Comparison of ENCODE assay signal across 9 cellular contexts in the genomic region with DNA sequence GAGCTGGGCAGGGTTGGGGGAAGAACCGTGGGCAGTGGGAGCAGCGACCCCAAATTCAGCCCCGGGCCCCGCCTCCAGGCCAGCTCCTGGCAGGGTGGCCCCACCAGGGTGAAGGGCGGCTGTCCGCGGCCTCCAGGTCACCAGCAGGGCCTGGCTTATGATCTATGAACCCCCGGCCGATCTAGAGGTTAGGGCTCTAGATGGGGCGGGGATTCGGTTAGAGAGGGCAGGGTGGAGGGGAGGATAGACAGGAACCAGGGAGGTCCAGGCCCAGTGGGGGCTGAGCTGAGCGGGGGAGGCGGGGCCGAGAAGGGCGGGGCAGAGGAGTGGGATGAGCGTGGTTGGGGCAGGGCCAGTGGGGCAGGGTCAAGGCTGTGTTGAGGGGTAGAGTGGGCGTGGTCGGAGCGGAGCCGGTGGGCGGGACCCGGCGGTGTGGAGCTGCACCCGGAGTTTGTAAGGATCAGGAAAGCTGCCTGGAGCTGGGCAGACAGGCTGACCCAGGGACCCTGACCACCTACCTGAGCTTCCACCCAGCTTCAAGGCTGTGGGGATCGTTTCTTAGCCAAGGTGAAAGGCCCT. TPM values are rescaled to one million over a fixed set of nuclear protein-coding genes. Genes with fewer than 3 reads are reported as not detected.
DNase-seq lines count a peak whose midpoint lies in the region; ATAC-seq and TF ChIP-seq lines count a peak whose summit lies in the region.
"Had no signal": no experiment of that assay in that cellular context is flagged by ENCODE, and none has a peak within 500 bp of the region (broad histone marks: within the 10 kb centered on the region; RNA-seq: fewer than 3 reads in every experiment).

No MANE protein-coding gene starts in this region.

- H3K4me3 ChIP-seq in HUES48 (ENCODE audit: low read depth, low read length): peak overlapping the region; percentile 70
- peak overlapping the region; percentile 33 for H3K4me3 ChIP-seq in thoracic aorta

- H3K36me3 ChIP-seq in HUES48 (ENCODE audit: control insufficient read depth, insufficient read depth, low read length): no peaks in the 10 kb centered on the region
- H3K36me3 ChIP-seq in thoracic aorta: no peaks in the 10 kb centered on the region

- no peaks in the 10 kb centered on the region for H3K9me3 ChIP-seq in HUES48 (ENCODE audit: control insufficient read depth, insufficient read depth, low read length)
- no peaks in the 10 kb centered on the region for H3K9me3 ChIP-seq in thoracic aorta

- H3K9me3 Mint-ChIP-seq in nephron: no peaks in the 10 kb centered on the region

- peak; percentile 48 for DNase-seq in activated T-cell treated with anti-CD3 and anti-CD28 coated beads, Interleukin-2, amount 50 U/mL, for 1 hour
- DNase-seq in germinal center (ENCODE audit: low spot score) (peak; percentile 74), thoracic aorta (ENCODE audit: low spot score) (no peak), occipital lobe (lab: John Stamatoyannopoulos, UW) (no peak), DMS79 (lab: John Stamatoyannopoulos, UW) (no peak)

- no peak overlapping the region for H3K9ac ChIP-seq in HUES48 (ENCODE audit: low read depth, low read length)

- H3K27ac ChIP-seq in HUES48 (ENCODE audit: low read depth, low read length): peak overlapping the region; percentile 88
- H3K27ac ChIP-seq in thoracic aorta: peak overlapping the region in 1 of 2 donors; percentile 24

- TF ChIP-seq CTCF in nephron (IDR thresholded peaks at IDR 0.05; ENCODE audit: unreplicated experiment in 3 of 3) (no peak), thoracic aorta (IDR thresholded peaks at IDR 0.05) (no peak)

- ATAC-seq in thoracic aorta (ENCODE audit: insufficient number of reproducible peaks, low FRiP score, low read depth) (no peak), HG03565 (IDR thresholded peaks at IDR 0.05; ENCODE audit: unreplicated experiment) (no peak)

- peak overlapping the region; percentile 74 to 78 (median 75) for H3K4me3 Mint-ChIP-seq in nephron

- H3K27ac Mint-ChIP-seq in nephron: peak overlapping the region in 1 of 3 experiments; percentile 72

- H3K27me3 Mint-ChIP-seq in nephron (ENCODE audit: low read depth): peaks cover 14% of the 10 kb centered on the region

- peaks cover 16% of the 10 kb centered on the region for H3K4me1 Mint-ChIP-seq in nephron

- no peaks in the 10 kb centered on the region for H3K36me3 Mint-ChIP-seq in nephron (ENCODE audit: low read depth)

- H3K4me1 ChIP-seq in HUES48 (ENCODE audit: control insufficient read depth, insufficient read depth, low read length) (no peaks in the 10 kb centered on the region), thoracic aorta (ENCODE audit: control insufficient read depth in 1 of 2, low read depth in 2 of 2) (peaks cover 0 to 7% of the 10 kb centered on the region in 2 donors)

- peaks cover 17% of the 10 kb centered on the region for H3K27me3 ChIP-seq in HUES48 (ENCODE audit: control insufficient read depth, insufficient read depth, low read length)
- no peaks in the 10 kb centered on the region for H3K27me3 ChIP-seq in thoracic aorta (replicated peaks; ENCODE audit: insufficient read depth)

RNA-seq across cellular contexts. Expression of a gene that starts 29.3 kb away (rescaled TPM):
- total RNA-seq in thoracic aorta (not detected), occipital lobe (not detected)
- total RNA-seq: NCI-H460 had no signal

RNA-seq across cellular contexts. Expression of a gene that starts 36.6 kb away (rescaled TPM):
- total RNA-seq in thoracic aorta (under 1 TPM; 0.14 to 0.21 TPM), occipital lobe (under 0.01 TPM)
- total RNA-seq: NCI-H460 had no signal

Comparison
In these comparisons a context has a peak if more than half of its experiments do, and no peak if none do; other contexts are left out.
1. DNase-seq: peak in activated T-cell treated with anti-CD3 and anti-CD28 coated beads, Interleukin-2, amount 50 U/mL, for 1 hour (single experiment) and germinal center (single experiment); none in thoracic aorta (single experiment), occipital lobe (single experiment) and DMS79 (single experiment).